Comparison of ENCODE assay signal across 12 cellular contexts in genomic region chr16:66844009-66844341, GRCh38. TPM values are rescaled to one million over a fixed set of nuclear protein-coding genes. Genes with fewer than 3 reads are reported as not detected.
DNase-seq lines count a peak whose midpoint lies in the region; ATAC-seq and TF ChIP-seq lines count a peak whose summit lies in the region.
"Had no signal": no experiment of that assay in that cellular context is flagged by ENCODE, and none has a peak within 500 bp of the region (broad histone marks: within the 10 kb centered on the region; RNA-seq: fewer than 3 reads in every experiment).

No MANE protein-coding gene starts in this region.

- no peaks in the 10 kb centered on the region for H3K9me3 ChIP-seq in left lung

- no peak for DNase-seq in activated CD4-positive, alpha-beta T cell treated with anti-CD3 and anti-CD28 coated beads, Interleukin-2, amount 10 ng/mL, durations not matched to agents 7 days and 5 days
- no peak for DNase-seq in activated CD4-positive, alpha-beta T cell treated with anti-CD3 and anti-CD28 coated beads, Interleukin-2, amount 50 U/mL, for 4 hours
- no peak for DNase-seq in activated naive CD8-positive, alpha-beta T cell treated with anti-CD3 and anti-CD28 coated beads for 36 hours
- DNase-seq in left lung (no peak), dedifferentiated amniotic fluid mesenchymal stem cell (ENCODE audit: extremely low spot score) (no peak), cerebellar nuclear complex (lab: John Stamatoyannopoulos, UW) (no peak), COR-L47 (lab: John Stamatoyannopoulos, UW) (no peak)
- no peak for DNase-seq in stimulated activated effector memory CD8-positive, alpha-beta T cell treated with anti-CD3 and anti-CD28 coated beads, Interleukin-12 subunit alpha, Interleukin-12 subunit beta, amount 100 ng/mL, for 72 hours (ENCODE audit: low spot score in 2 of 2)
- DNase-seq: activated CD4-positive, alpha-beta T cell treated with anti-CD3 and anti-CD28 coated beads for 48 hours; dermis blood vessel endothelial cell had no signal

- no peak overlapping the region for H3K27ac Mint-ChIP-seq in activated CD4-positive, alpha-beta T cell treated with anti-CD3 and anti-CD28 coated beads, Interleukin-2, amount 10 ng/mL, durations not matched to agents 7 days and 5 days
- no peak overlapping the region for H3K27ac Mint-ChIP-seq in activated naive CD8-positive, alpha-beta T cell treated with anti-CD3 and anti-CD28 coated beads for 36 hours
- H3K27ac Mint-ChIP-seq in stimulated activated effector memory CD8-positive, alpha-beta T cell treated with anti-CD3 and anti-CD28 coated beads, Interleukin-12 subunit alpha, Interleukin-12 subunit beta, amount 100 ng/mL, for 72 hours = peak overlapping the region; percentile 58

- no peak overlapping the region for H3K27ac ChIP-seq in left lung

- H3K4me3 ChIP-seq in left lung = peak overlapping the region; percentile 22 to 23

- H3K36me3 ChIP-seq in left lung = no peaks in the 10 kb centered on the region

- peaks cover 2% of the 10 kb centered on the region for H3K36me3 Mint-ChIP-seq in activated CD4-positive, alpha-beta T cell treated with anti-CD3 and anti-CD28 coated beads, Interleukin-2, amount 10 ng/mL, durations not matched to agents 7 days and 5 days (ENCODE audit: low read depth)
- H3K36me3 Mint-ChIP-seq in activated naive CD8-positive, alpha-beta T cell treated with anti-CD3 and anti-CD28 coated beads for 36 hours = no peaks in the 10 kb centered on the region
- no peaks in the 10 kb centered on the region for H3K36me3 Mint-ChIP-seq in stimulated activated effector memory CD8-positive, alpha-beta T cell treated with anti-CD3 and anti-CD28 coated beads, Interleukin-12 subunit alpha, Interleukin-12 subunit beta, amount 100 ng/mL, for 72 hours

- peaks cover 11 to 12% of the 10 kb centered on the region in 2 donors for H3K4me1 ChIP-seq in left lung

- H3K4me3 Mint-ChIP-seq in activated CD4-positive, alpha-beta T cell treated with anti-CD3 and anti-CD28 coated beads, Interleukin-2, amount 10 ng/mL, durations not matched to agents 7 days and 5 days = peak overlapping the region; percentile 41
- H3K4me3 Mint-ChIP-seq in activated naive CD8-positive, alpha-beta T cell treated with anti-CD3 and anti-CD28 coated beads for 36 hours = peak overlapping the region; percentile 61
- peak overlapping the region; percentile 60 for H3K4me3 Mint-ChIP-seq in stimulated activated effector memory CD8-positive, alpha-beta T cell treated with anti-CD3 and anti-CD28 coated beads, Interleukin-12 subunit alpha, Interleukin-12 subunit beta, amount 100 ng/mL, for 72 hours

- peaks cover 29% of the 10 kb centered on the region for H3K4me1 Mint-ChIP-seq in activated CD4-positive, alpha-beta T cell treated with anti-CD3 and anti-CD28 coated beads, Interleukin-2, amount 10 ng/mL, durations not matched to agents 7 days and 5 days
- peaks cover 6% of the 10 kb centered on the region for H3K4me1 Mint-ChIP-seq in activated naive CD8-positive, alpha-beta T cell treated with anti-CD3 and anti-CD28 coated beads for 36 hours
- H3K4me1 Mint-ChIP-seq in stimulated activated effector memory CD8-positive, alpha-beta T cell treated with anti-CD3 and anti-CD28 coated beads, Interleukin-12 subunit alpha, Interleukin-12 subunit beta, amount 100 ng/mL, for 72 hours = peaks cover 18% of the 10 kb centered on the region

- H3K9me3 Mint-ChIP-seq in activated CD4-positive, alpha-beta T cell treated with anti-CD3 and anti-CD28 coated beads, Interleukin-2, amount 10 ng/mL, durations not matched to agents 7 days and 5 days = no peaks in the 10 kb centered on the region
- H3K9me3 Mint-ChIP-seq in activated naive CD8-positive, alpha-beta T cell treated with anti-CD3 and anti-CD28 coated beads for 36 hours = no peaks in the 10 kb centered on the region
- H3K9me3 Mint-ChIP-seq in stimulated activated effector memory CD8-positive, alpha-beta T cell treated with anti-CD3 and anti-CD28 coated beads, Interleukin-12 subunit alpha, Interleukin-12 subunit beta, amount 100 ng/mL, for 72 hours = no peaks in the 10 kb centered on the region

- H3K27me3 ChIP-seq in left lung = peaks cover 23 to 44% of the 10 kb centered on the region in 2 donors

- POLR2A ChIA-PET in activated CD4-positive, alpha-beta T cell treated with anti-CD3 and anti-CD28 coated beads, Interleukin-2, amount 10 ng/mL, durations not matched to agents 7 days and 5 days (lab: Charles Lee) = interaction anchor here (0.6 kb wide), 1 partner anchor 53 kb away, joined by 3 read pairs; no protein-coding TSS in a partner anchor

- peaks cover 56% of the 10 kb centered on the region for H3K27me3 Mint-ChIP-seq in activated CD4-positive, alpha-beta T cell treated with anti-CD3 and anti-CD28 coated beads, Interleukin-2, amount 10 ng/mL, durations not matched to agents 7 days and 5 days
- peaks cover 52% of the 10 kb centered on the region for H3K27me3 Mint-ChIP-seq in activated naive CD8-positive, alpha-beta T cell treated with anti-CD3 and anti-CD28 coated beads for 36 hours

- intact Hi-C loops in left lung (cut with DNase I) = no loop called here

- no peak for TF ChIP-seq CTCF in left lung (IDR thresholded peaks at IDR 0.05)

- no peak for ATAC-seq in left lung
- no peak for ATAC-seq in stimulated activated effector memory CD8-positive, alpha-beta T cell treated with anti-CD3 and anti-CD28 coated beads, Interleukin-12 subunit alpha, Interleukin-12 subunit beta, amount 100 ng/mL, for 72 hours

- CTCF ChIA-PET in activated CD4-positive, alpha-beta T cell treated with anti-CD3 and anti-CD28 coated beads, Interleukin-2, amount 10 ng/mL, durations not matched to agents 7 days and 5 days (lab: Charles Lee) = interaction anchor here (1.2 to 5.1 kb wide), 3 partner anchors 10 to 24 kb away, joined by 4 to 36 read pairs (median 10); partner anchors contain the start of gene NAE1

RNA-seq across cellular contexts. Expression of gene CA7, which starts 0.2 kb away (rescaled TPM):
- total RNA-seq in activated CD4-positive, alpha-beta T cell treated with anti-CD3 and anti-CD28 coated beads, Interleukin-2, amount 10 ng/mL, durations not matched to agents 7 days and 5 days = not detected
- total RNA-seq in activated naive CD8-positive, alpha-beta T cell treated with anti-CD3 and anti-CD28 coated beads for 36 hours = not detected
- not detected for total RNA-seq in left lung
- total RNA-seq: dermis blood vessel endothelial cell, OCI-LY7, urinary bladder had no signal

RNA-seq across cellular contexts. Expression of gene NAE1, which starts 13.2 kb away (rescaled TPM):
- total RNA-seq in activated CD4-positive, alpha-beta T cell treated with anti-CD3 and anti-CD28 coated beads, Interleukin-2, amount 10 ng/mL, durations not matched to agents 7 days and 5 days = 10 to 100 TPM; 62.5 to 72.6 TPM
- total RNA-seq in activated naive CD8-positive, alpha-beta T cell treated with anti-CD3 and anti-CD28 coated beads for 36 hours = 100 to 1,000 TPM; 118 to 121 TPM
- 10 to 100 TPM; 41.8 to 45.2 TPM for total RNA-seq in left lung

RNA-seq across cellular contexts. Expression of gene PDP2, which starts 36.3 kb away (rescaled TPM):
- 10 to 100 TPM; 20.8 to 21.4 TPM for total RNA-seq in activated CD4-positive, alpha-beta T cell treated with anti-CD3 and anti-CD28 coated beads, Interleukin-2, amount 10 ng/mL, durations not matched to agents 7 days and 5 days
- total RNA-seq in activated naive CD8-positive, alpha-beta T cell treated with anti-CD3 and anti-CD28 coated beads for 36 hours = 10 to 100 TPM; 25.5 to 25.9 TPM
- total RNA-seq in left lung = 10 to 100 TPM; 17.4 to 36.3 TPM

RNA-seq across cellular contexts. Expression of gene TERB1, which starts 42.6 kb away (rescaled TPM):
- total RNA-seq in activated CD4-positive, alpha-beta T cell treated with anti-CD3 and anti-CD28 coated beads, Interleukin-2, amount 10 ng/mL, durations not matched to agents 7 days and 5 days = under 1 TPM; 0.15 to 0.27 TPM
- total RNA-seq in activated naive CD8-positive, alpha-beta T cell treated with anti-CD3 and anti-CD28 coated beads for 36 hours = not detected
- not detected for total RNA-seq in left lung
- total RNA-seq: urinary bladder had no signal
